9 cellular contexts compared by ENCODE assay signal in genomic region chr2:19361325-19361990, GRCh38. TPM values are rescaled to one million over a fixed set of nuclear protein-coding genes. Genes with fewer than 3 reads are reported as not detected.
DNase-seq lines count a peak whose midpoint lies in the region; ATAC-seq and TF ChIP-seq lines count a peak whose summit lies in the region.
"Had no signal": no experiment of that assay in that cellular context is flagged by ENCODE, and none has a peak within 500 bp of the region (broad histone marks: within the 10 kb centered on the region; RNA-seq: fewer than 3 reads in every experiment).

No MANE protein-coding gene starts in this region.

- peak overlapping the region; percentile 97 for H3K4me2 ChIP-seq in mesenchymal stem cell (ENCODE audit: low read length, poor library complexity, severe bottlenecking)

- TF ChIP-seq EP300 in upper lobe of left lung (IDR thresholded peaks at IDR 0.05): no peak

- H2BK120ac ChIP-seq in mesenchymal stem cell (ENCODE audit: low read depth, low read length): peak overlapping the region; percentile 67

- H4K8ac ChIP-seq in mesenchymal stem cell (ENCODE audit: low read length): peak overlapping the region; percentile 24

- H3K9ac ChIP-seq in colonic mucosa (ENCODE audit: low read depth in 2 of 2, low read length in 2 of 2) (peak overlapping the region; percentile 59 to 83), mesenchymal stem cell (ENCODE audit: low read length) (peak overlapping the region; percentile 88)

- no peaks in the 10 kb centered on the region for H3K36me3 ChIP-seq in colonic mucosa
- H3K36me3 ChIP-seq in mesenchymal stem cell (ENCODE audit: control insufficient read depth in 1 of 2, insufficient read depth in 2 of 2, low read depth in 1 of 2, low read length in 2 of 2): no peaks in the 10 kb centered on the region
- H3K36me3 ChIP-seq in upper lobe of left lung: no peaks in the 10 kb centered on the region

- no peak overlapping the region for H2AFZ ChIP-seq in mesenchymal stem cell (ENCODE audit: low read depth, low read length)

- intact Hi-C loops in activated CD4-positive, alpha-beta T cell treated with anti-CD3 and anti-CD28 coated beads, Interleukin-2, amount 10 ng/mL, durations not matched to agents 24 days and 14 days (cut with micrococcal nuclease): loop anchor here (5.0 kb wide), 4 partner anchors 501 to 1086 kb away; partner anchors contain the start of gene RHOB
- intact Hi-C loops in colonic mucosa (cut with DNase I): loop anchor here (5.0 to 10.0 kb wide), 2 partner anchors 477 to 839 kb away; no protein-coding TSS in a partner anchor

- peak; percentile 75 for DNase-seq in activated CD4-positive, alpha-beta T cell treated with anti-CD3 and anti-CD28 coated beads, Interleukin-2, amount 10 ng/mL, durations not matched to agents 24 days and 14 days
- no peak for DNase-seq in activated CD4-positive, alpha-beta T cell treated with anti-CD3 and anti-CD28 coated beads for 1 hour
- DNase-seq in colonic mucosa: no peak
- no peak for DNase-seq in mesenchymal stem cell
- peak in 1 of 2 donors; percentile 88 for DNase-seq in upper lobe of left lung
- DNase-seq in glomerular visceral epithelial cell (ENCODE audit: extremely low spot score): no peak

- H3K27ac ChIP-seq in colonic mucosa (no peak overlapping the region), mesenchymal stem cell (ENCODE audit: low read length, poor library complexity, severe bottlenecking) (no peak overlapping the region), upper lobe of left lung (peak overlapping the region in 2 of 4 donors; percentile 54 to 64)

- TF ChIP-seq CTCF in colonic mucosa (IDR thresholded peaks at IDR 0.05): no peak
- TF ChIP-seq CTCF in upper lobe of left lung (IDR thresholded peaks at IDR 0.05): no peak

- WGBS in mesenchymal stem cell: 50% methylated on average over 47 of the region's 51 CpGs
- 25 to 30% methylated on average over 40 to 45 of the region's 51 CpGs for WGBS in upper lobe of left lung, 2 donors

- ATAC-seq in upper lobe of left lung (ENCODE audit: low FRiP score in 2 of 2): peak in 1 of 2 donors; percentile 29
- ATAC-seq in HG02623 (IDR thresholded peaks at IDR 0.05; ENCODE audit: unreplicated experiment): no peak
- no peak for ATAC-seq in HG02884 (IDR thresholded peaks at IDR 0.05; ENCODE audit: unreplicated experiment)
- ATAC-seq: K562 had no signal

- H3K27me3 ChIP-seq in colonic mucosa (peaks cover 31% of the 10 kb centered on the region), mesenchymal stem cell (ENCODE audit: control insufficient read depth in 1 of 2, insufficient read depth in 1 of 2, low read length in 2 of 2) (peaks cover 0 to 34% of the 10 kb centered on the region in 2 experiments), upper lobe of left lung (peaks cover 0 to 36% (median 19%) of the 10 kb centered on the region in 4 donors)

- H2BK15ac ChIP-seq in mesenchymal stem cell (ENCODE audit: low read depth, poor library complexity, severe bottlenecking): peak overlapping the region; percentile 57

- H3K4ac ChIP-seq in mesenchymal stem cell (ENCODE audit: low read depth in 1 of 2, low read length in 2 of 2): peak overlapping the region in 1 of 2 experiments; percentile 9

- no peaks in the 10 kb centered on the region for H3K9me3 Mint-ChIP-seq in activated CD4-positive, alpha-beta T cell treated with anti-CD3 and anti-CD28 coated beads, Interleukin-2, amount 10 ng/mL, durations not matched to agents 24 days and 14 days

- H3K14ac ChIP-seq in mesenchymal stem cell (ENCODE audit: low read length in 2 of 2): no peak overlapping the region

- H4K91ac ChIP-seq in mesenchymal stem cell (ENCODE audit: low read length): no peak overlapping the region

- H3K27me3 Mint-ChIP-seq in activated CD4-positive, alpha-beta T cell treated with anti-CD3 and anti-CD28 coated beads, Interleukin-2, amount 10 ng/mL, durations not matched to agents 24 days and 14 days: peaks cover 98% of the 10 kb centered on the region

- no peaks in the 10 kb centered on the region for H3K79me1 ChIP-seq in mesenchymal stem cell (replicated peaks; ENCODE audit: low read length, poor library complexity, severe bottlenecking)

- no peak overlapping the region for H2AK5ac ChIP-seq in mesenchymal stem cell (ENCODE audit: low read length, severe bottlenecking)

- peak overlapping the region; percentile 14 to 53 for H3K23ac ChIP-seq in mesenchymal stem cell (ENCODE audit: low read length in 2 of 2)

- H3K4me1 ChIP-seq in colonic mucosa (no peaks in the 10 kb centered on the region), mesenchymal stem cell (ENCODE audit: control insufficient read depth, insufficient read depth, low read depth, low read length) (peaks cover 27% of the 10 kb centered on the region), upper lobe of left lung (peaks cover 29 to 51% (median 41%) of the 10 kb centered on the region in 4 donors)

- H3K4me3 ChIP-seq in colonic mucosa (peak overlapping the region; percentile 37), mesenchymal stem cell (ENCODE audit: insufficient read depth in 1 of 2, low read depth in 1 of 2, low read length in 2 of 2) (peak overlapping the region; percentile 56 to 88), upper lobe of left lung (peak overlapping the region; percentile 19 to 66 (median 58))
- H3K4me3 ChIP-seq: K562 had no signal

- peak overlapping the region in 1 of 2 experiments; percentile 84 for H2BK12ac ChIP-seq in mesenchymal stem cell (ENCODE audit: low read length in 2 of 2)

- H3K4me1 Mint-ChIP-seq in activated CD4-positive, alpha-beta T cell treated with anti-CD3 and anti-CD28 coated beads, Interleukin-2, amount 10 ng/mL, durations not matched to agents 24 days and 14 days: peaks cover 30% of the 10 kb centered on the region

- no peaks in the 10 kb centered on the region for H3K9me3 ChIP-seq in colonic mucosa
- no peaks in the 10 kb centered on the region for H3K9me3 ChIP-seq in mesenchymal stem cell (ENCODE audit: control insufficient read depth, low read length)
- H3K9me3 ChIP-seq in upper lobe of left lung: no peaks in the 10 kb centered on the region

- H3K18ac ChIP-seq in mesenchymal stem cell (ENCODE audit: low read depth in 1 of 2, low read length in 2 of 2): peak overlapping the region; percentile 54 to 65

- TF ChIP-seq POLR2A in upper lobe of left lung (IDR thresholded peaks at IDR 0.05): no peak

- H3K27ac Mint-ChIP-seq in activated CD4-positive, alpha-beta T cell treated with anti-CD3 and anti-CD28 coated beads, Interleukin-2, amount 10 ng/mL, durations not matched to agents 24 days and 14 days: no peak overlapping the region

- peaks cover 4% of the 10 kb centered on the region for H3K36me3 Mint-ChIP-seq in activated CD4-positive, alpha-beta T cell treated with anti-CD3 and anti-CD28 coated beads, Interleukin-2, amount 10 ng/mL, durations not matched to agents 24 days and 14 days (ENCODE audit: low read depth)

- peak overlapping the region; percentile 94 for H3K4me3 Mint-ChIP-seq in activated CD4-positive, alpha-beta T cell treated with anti-CD3 and anti-CD28 coated beads, Interleukin-2, amount 10 ng/mL, durations not matched to agents 24 days and 14 days

- H2BK5ac ChIP-seq in mesenchymal stem cell (ENCODE audit: low read depth, low read length, poor library complexity, severe bottlenecking): no peak overlapping the region

RNA-seq across cellular contexts. Expression of gene OSR1, which starts 3.0 kb away (rescaled TPM):
- not detected in 2 replicates for total RNA-seq in activated CD4-positive, alpha-beta T cell treated with anti-CD3 and anti-CD28 coated beads, Interleukin-2, amount 10 ng/mL, durations not matched to agents 24 days and 14 days
- 1 to 10 TPM; 1.7 to 2.4 TPM for total RNA-seq in colonic mucosa
- 2.6 TPM for polyA plus RNA-seq in mesenchymal stem cell (2013, experiment 1 of 2)
- polyA plus RNA-seq in mesenchymal stem cell (2013, experiment 2 of 2): 2.7 TPM
- total RNA-seq in upper lobe of left lung: 10 to 100 TPM in 2 of 6 donors, 1 to 10 TPM in 4; 3.2 to 19.4 (median 7.5) TPM
- total RNA-seq: K562 had no signal
- polyA plus RNA-seq: K562 had no signal
